Comparison of ENCODE assay signal across 34 cellular contexts in the genomic region with DNA sequence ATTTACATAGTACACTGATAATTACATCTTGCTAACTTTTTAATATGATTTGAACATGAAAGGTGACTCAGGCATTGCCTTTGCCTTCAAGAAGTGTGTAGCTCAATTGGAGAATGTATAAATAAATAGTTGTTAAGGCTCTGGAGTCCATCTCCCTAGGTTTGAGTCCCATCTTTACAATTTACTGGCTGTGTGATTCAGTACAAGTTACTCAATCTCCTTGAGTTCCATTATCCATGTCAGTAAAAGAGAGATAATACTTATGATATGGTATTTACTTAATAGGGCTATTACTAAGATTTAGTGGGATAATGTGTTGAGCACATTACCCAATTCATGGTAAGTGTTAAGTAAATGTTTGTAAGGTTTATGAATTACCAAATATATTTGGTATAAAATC. TPM values are rescaled to one million over a fixed set of nuclear protein-coding genes. Genes with fewer than 3 reads are reported as not detected.
"Had no signal": no experiment of that assay in that cellular context is flagged by ENCODE, and none has a peak within 500 bp of the region (broad histone marks: within the 10 kb centered on the region; RNA-seq: fewer than 3 reads in every experiment).

No MANE protein-coding gene starts in this region.

- H3K9me3 ChIP-seq: ovary, psoas muscle, spleen, stomach, tibial artery, transverse colon, upper lobe of right lung, uterus had no signal

- H3K36me3 Mint-ChIP-seq: natural killer cell; neural progenitor cell; stimulated activated effector memory CD8-positive, alpha-beta T cell treated with anti-CD3 and anti-CD28 coated beads, Interleukin-12 subunit alpha, Interleukin-12 subunit beta, amount 100 ng/mL, for 72 hours; stimulated activated naive B cell treated with anti-CD40 and anti-IgM and Interleukin-4, amounts not matched to agents 10 μg/mL and 1 μg/mL and 100 μg/mL, for 72 hours; type B pancreatic cell had no signal

- H3K4me3 ChIP-seq: neural progenitor cell, ovary, psoas muscle, skin epidermis, smooth muscle cell, spleen, stomach, tibial artery, transverse colon, upper lobe of right lung, uterus had no signal

- H3K4me1 Mint-ChIP-seq: nephron; neural progenitor cell; stimulated activated effector memory CD8-positive, alpha-beta T cell treated with anti-CD3 and anti-CD28 coated beads, Interleukin-12 subunit alpha, Interleukin-12 subunit beta, amount 100 ng/mL, for 72 hours had no signal

- H3K9me3 Mint-ChIP-seq: natural killer cell; nephron; neural progenitor cell; stimulated activated effector memory CD8-positive, alpha-beta T cell treated with anti-CD3 and anti-CD28 coated beads, Interleukin-12 subunit alpha, Interleukin-12 subunit beta, amount 100 ng/mL, for 72 hours; stimulated activated naive CD8-positive, alpha-beta T cell treated with anti-CD3 and anti-CD28 coated beads, Interleukin-15, Interleukin-2, amounts not matched to agents 100 ng/mL and 50 ng/mL, for 24 hours; type B pancreatic cell had no signal

- ATAC-seq: naive thymus-derived CD4-positive, alpha-beta T cell; natural killer cell; psoas muscle; right cardiac atrium; sciatic nerve; stimulated activated effector memory CD8-positive, alpha-beta T cell treated with anti-CD3 and anti-CD28 coated beads, Interleukin-12 subunit alpha, Interleukin-12 subunit beta, amount 100 ng/mL, for 72 hours; stimulated activated naive B cell treated with anti-CD40 and anti-IgM and Interleukin-4, amounts not matched to agents 10 μg/mL and 1 μg/mL and 100 μg/mL, for 72 hours; upper lobe of right lung had no signal

- H3K4me1 ChIP-seq: neural progenitor cell, parathyroid adenoma, psoas muscle, upper lobe of right lung, uterus had no signal

- DNase-seq: naive thymus-derived CD4-positive, alpha-beta T cell; natural killer cell; occipital lobe; ovary; posterior cingulate gyrus; psoas muscle; right cardiac atrium; spleen; stimulated activated CD4-positive, alpha-beta T cell treated with anti-CD3 and anti-CD28 coated beads, Interleukin-12 subunit alpha, Interleukin-12 subunit beta, amount 100 ng/mL, for 4 hours; stimulated activated CD4-positive, alpha-beta T cell treated with anti-CD3 and anti-CD28 coated beads, Interleukin-1b, Interleukin-23, amount 100 ng/mL, for 48 hours; stimulated activated CD4-positive, alpha-beta T cell treated with anti-CD3 and anti-CD28 coated beads, Interleukin-4, amount 100 ng/mL, for 1 hour; stimulated activated CD4-positive, alpha-beta T cell treated with anti-CD3 and anti-CD28 coated beads, Interleukin-4, amount 100 ng/mL, for 4 hours; stimulated activated naive B cell treated with anti-CD40 and anti-IgM and Interleukin-4, amounts not matched to agents 10 μg/mL and 1 μg/mL and 100 μg/mL, for 72 hours; stimulated activated naive CD4-positive, alpha-beta T cell treated with Interleukin-2 at 50 U/mL for 16 hours; stomach; tibial artery; transverse colon; upper lobe of right lung; uterus had no signal

- H3K36me3 ChIP-seq: neural progenitor cell, ovary, spleen, stomach, tibial artery, transverse colon, upper lobe of right lung, uterus had no signal

- H3K27ac Mint-ChIP-seq: naive thymus-derived CD4-positive, alpha-beta T cell; natural killer cell; nephron; neural progenitor cell; progenitor cell of endocrine pancreas; stimulated activated effector memory CD8-positive, alpha-beta T cell treated with anti-CD3 and anti-CD28 coated beads, Interleukin-12 subunit alpha, Interleukin-12 subunit beta, amount 100 ng/mL, for 72 hours; stimulated activated naive B cell treated with anti-CD40 and anti-IgM and Interleukin-4, amounts not matched to agents 10 μg/mL and 1 μg/mL and 100 μg/mL, for 72 hours; stimulated activated naive CD8-positive, alpha-beta T cell treated with anti-CD3 and anti-CD28 coated beads, Interleukin-15, Interleukin-2, amounts not matched to agents 100 ng/mL and 50 ng/mL, for 24 hours; type B pancreatic cell had no signal

- H3K4me2 ChIP-seq: neural progenitor cell, smooth muscle cell had no signal

- H3K27me3 ChIP-seq: neural progenitor cell, ovary, stomach, tibial artery, transverse colon, upper lobe of right lung had no signal

- H3K4me3 Mint-ChIP-seq: naive thymus-derived CD4-positive, alpha-beta T cell; natural killer cell; nephron; neural progenitor cell; stimulated activated effector memory CD8-positive, alpha-beta T cell treated with anti-CD3 and anti-CD28 coated beads, Interleukin-12 subunit alpha, Interleukin-12 subunit beta, amount 100 ng/mL, for 72 hours; stimulated activated naive B cell treated with anti-CD40 and anti-IgM and Interleukin-4, amounts not matched to agents 10 μg/mL and 1 μg/mL and 100 μg/mL, for 72 hours; stimulated activated naive CD8-positive, alpha-beta T cell treated with anti-CD3 and anti-CD28 coated beads, Interleukin-15, Interleukin-2, amounts not matched to agents 100 ng/mL and 50 ng/mL, for 24 hours; type B pancreatic cell had no signal

- H3K27me3 Mint-ChIP-seq: progenitor cell of endocrine pancreas had no signal

- H3K27ac ChIP-seq: neural progenitor cell, ovary, parathyroid adenoma, psoas muscle, skin epidermis, spleen, stomach, tibial artery, transverse colon, upper lobe of right lung, uterus had no signal

RNA-seq across cellular contexts. Expression of gene FGG, which starts 1.9 kb away (rescaled TPM):
- total RNA-seq: naive thymus-derived CD4-positive, alpha-beta T cell; natural killer cell; osteoblast; sciatic nerve; smooth muscle cell; subcutaneous adipose tissue; temporal lobe; transverse colon; urinary bladder had no signal
- polyA plus RNA-seq: naive thymus-derived CD4-positive, alpha-beta T cell; neural cell had no signal

RNA-seq across cellular contexts. Expression of gene FGA, which starts 23.8 kb away (rescaled TPM):
- total RNA-seq: naive thymus-derived CD4-positive, alpha-beta T cell; natural killer cell; osteoblast; sciatic nerve; subcutaneous adipose tissue; temporal lobe; transverse colon; urinary bladder had no signal
- polyA plus RNA-seq: naive thymus-derived CD4-positive, alpha-beta T cell; neural cell; ovary; psoas muscle had no signal

RNA-seq across cellular contexts. Expression of gene FGB, which starts 51.5 kb away (rescaled TPM):
- total RNA-seq: naive thymus-derived CD4-positive, alpha-beta T cell; natural killer cell; osteoblast; sciatic nerve; smooth muscle cell; subcutaneous adipose tissue; temporal lobe; transverse colon; urinary bladder had no signal
- polyA plus RNA-seq: naive thymus-derived CD4-positive, alpha-beta T cell; neural cell; ovary; psoas muscle had no signal
